Comparison of ENCODE assay signal across 1 cellular context in the genomic region with DNA sequence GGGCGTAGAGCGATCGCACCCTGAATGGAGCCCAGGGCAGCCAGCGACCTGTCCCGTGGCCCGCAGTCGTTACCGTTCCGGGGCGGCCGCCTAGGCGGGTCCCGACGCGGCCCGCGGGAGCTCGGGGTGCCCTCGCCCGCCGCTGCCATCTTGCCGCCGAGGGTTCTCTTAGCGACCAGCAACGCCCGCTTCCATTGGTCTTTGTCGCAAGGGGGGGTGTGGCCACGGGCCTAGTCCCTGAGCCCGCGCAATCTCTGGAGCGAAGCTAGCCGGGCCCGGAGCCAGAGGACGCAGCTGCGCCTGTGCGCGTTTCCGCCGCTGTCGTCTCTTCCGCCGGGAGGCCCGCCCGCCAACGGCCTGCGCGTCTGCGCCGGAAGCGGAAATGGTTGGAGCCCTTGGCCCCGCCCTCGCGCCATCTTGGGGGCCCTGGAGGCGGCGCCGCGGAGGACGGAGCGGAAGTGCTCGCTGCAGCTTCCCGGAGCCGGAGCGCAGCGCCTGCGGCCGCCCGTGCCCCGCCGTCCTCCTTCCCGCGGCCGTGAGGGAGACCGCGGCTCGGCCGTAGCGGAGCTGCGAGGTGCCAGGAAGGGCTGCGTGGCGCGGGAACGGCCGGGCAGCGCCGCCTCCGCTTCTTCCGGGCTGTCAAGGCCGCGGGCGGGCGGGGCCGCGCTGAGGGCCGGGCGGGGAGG.
A peak's percentile ranks its signal among the peaks of the same experiment; 100 is the strongest.
TF ChIP-seq lines count a peak whose summit lies in the region.

A gene (minus strand): TSS at position 170 of the 686 bp plus-strand sequence. CDS start 21 bp downstream, at position 149.
A gene with protein sequence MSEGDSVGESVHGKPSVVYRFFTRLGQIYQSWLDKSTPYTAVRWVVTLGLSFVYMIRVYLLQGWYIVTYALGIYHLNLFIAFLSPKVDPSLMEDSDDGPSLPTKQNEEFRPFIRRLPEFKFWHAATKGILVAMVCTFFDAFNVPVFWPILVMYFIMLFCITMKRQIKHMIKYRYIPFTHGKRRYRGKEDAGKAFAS (plus strand): TSS at position 457 of the 686 bp plus-strand sequence. CDS start 3,950 bp downstream, outside the sequence.

TF ChIP-seq in HepG2, 621 proteins besides CTCF, POLR2A, EP300 and RAD21 (continued from another document and continues in another):
- TF ChIP-seq RAD51 (IDR thresholded peaks at IDR 0.05; ENCODE audit: borderline replicate concordance) = no peak
- no peak for TF ChIP-seq RARA (CRISPR knock-in tag; IDR thresholded peaks at IDR 0.05)
- TF ChIP-seq, protein P1, sequence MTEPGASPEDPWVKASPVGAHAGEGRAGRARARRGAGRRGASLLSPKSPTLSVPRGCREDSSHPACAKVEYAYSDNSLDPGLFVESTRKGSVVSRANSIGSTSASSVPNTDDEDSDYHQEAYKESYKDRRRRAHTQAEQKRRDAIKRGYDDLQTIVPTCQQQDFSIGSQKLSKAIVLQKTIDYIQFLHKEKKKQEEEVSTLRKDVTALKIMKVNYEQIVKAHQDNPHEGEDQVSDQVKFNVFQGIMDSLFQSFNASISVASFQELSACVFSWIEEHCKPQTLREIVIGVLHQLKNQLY (CRISPR knock-in tag; IDR thresholded peaks at IDR 0.05) = no peak
- no peak for TF ChIP-seq ATAD3A (CRISPR knock-in tag; IDR thresholded peaks at IDR 0.05)
- no peak for TF ChIP-seq PHF5A (CRISPR knock-in tag; IDR thresholded peaks at IDR 0.05; ENCODE audit: low read depth, unreplicated experiment)
- TF ChIP-seq, protein P2, sequence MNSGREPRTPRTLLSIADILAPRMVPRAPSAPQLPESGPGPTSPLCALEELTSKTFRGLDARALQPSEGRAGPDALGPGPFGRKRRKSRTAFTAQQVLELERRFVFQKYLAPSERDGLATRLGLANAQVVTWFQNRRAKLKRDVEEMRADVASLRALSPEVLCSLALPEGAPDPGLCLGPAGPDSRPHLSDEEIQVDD (CRISPR knock-in tag; IDR thresholded peaks at IDR 0.05; ENCODE audit: borderline replicate concordance) = no peak; the same call in 1 of the 2 replicates
- TF ChIP-seq, protein P3, sequence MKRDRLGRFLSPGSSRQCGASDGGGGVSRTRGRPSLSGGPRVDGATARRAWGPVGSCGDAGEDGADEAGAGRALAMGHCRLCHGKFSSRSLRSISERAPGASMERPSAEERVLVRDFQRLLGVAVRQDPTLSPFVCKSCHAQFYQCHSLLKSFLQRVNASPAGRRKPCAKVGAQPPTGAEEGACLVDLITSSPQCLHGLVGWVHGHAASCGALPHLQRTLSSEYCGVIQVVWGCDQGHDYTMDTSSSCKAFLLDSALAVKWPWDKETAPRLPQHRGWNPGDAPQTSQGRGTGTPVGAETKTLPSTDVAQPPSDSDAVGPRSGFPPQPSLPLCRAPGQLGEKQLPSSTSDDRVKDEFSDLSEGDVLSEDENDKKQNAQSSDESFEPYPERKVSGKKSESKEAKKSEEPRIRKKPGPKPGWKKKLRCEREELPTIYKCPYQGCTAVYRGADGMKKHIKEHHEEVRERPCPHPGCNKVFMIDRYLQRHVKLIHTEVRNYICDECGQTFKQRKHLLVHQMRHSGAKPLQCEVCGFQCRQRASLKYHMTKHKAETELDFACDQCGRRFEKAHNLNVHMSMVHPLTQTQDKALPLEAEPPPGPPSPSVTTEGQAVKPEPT (CRISPR knock-in tag; IDR thresholded peaks at IDR 0.05; ENCODE audit: low read depth) = no peak
- no peak for TF ChIP-seq ARHGAP35 (CRISPR knock-in tag; IDR thresholded peaks at IDR 0.05; ENCODE audit: borderline replicate concordance)
- no peak for TF ChIP-seq ZNF562 (CRISPR knock-in tag; IDR thresholded peaks at IDR 0.05; ENCODE audit: borderline replicate concordance)
- TF ChIP-seq ZNF772 (CRISPR knock-in tag; IDR thresholded peaks at IDR 0.05) = no peak
- no peak for TF ChIP-seq ZNF577 (CRISPR knock-in tag; IDR thresholded peaks at IDR 0.05; ENCODE audit: borderline replicate concordance, low read depth)
- TF ChIP-seq AGO1 (IDR thresholded peaks at IDR 0.05; ENCODE audit: low read depth, low read length, poor library complexity, severe bottlenecking) = no peak
- TF ChIP-seq U2AF2 (IDR thresholded peaks at IDR 0.05; ENCODE audit: low read depth, low read length) = no peak
- no peak; the same call in 1 of the 2 replicates for TF ChIP-seq MIER2 (CRISPR knock-in tag; IDR thresholded peaks at IDR 0.05)
- TF ChIP-seq, protein P4, sequence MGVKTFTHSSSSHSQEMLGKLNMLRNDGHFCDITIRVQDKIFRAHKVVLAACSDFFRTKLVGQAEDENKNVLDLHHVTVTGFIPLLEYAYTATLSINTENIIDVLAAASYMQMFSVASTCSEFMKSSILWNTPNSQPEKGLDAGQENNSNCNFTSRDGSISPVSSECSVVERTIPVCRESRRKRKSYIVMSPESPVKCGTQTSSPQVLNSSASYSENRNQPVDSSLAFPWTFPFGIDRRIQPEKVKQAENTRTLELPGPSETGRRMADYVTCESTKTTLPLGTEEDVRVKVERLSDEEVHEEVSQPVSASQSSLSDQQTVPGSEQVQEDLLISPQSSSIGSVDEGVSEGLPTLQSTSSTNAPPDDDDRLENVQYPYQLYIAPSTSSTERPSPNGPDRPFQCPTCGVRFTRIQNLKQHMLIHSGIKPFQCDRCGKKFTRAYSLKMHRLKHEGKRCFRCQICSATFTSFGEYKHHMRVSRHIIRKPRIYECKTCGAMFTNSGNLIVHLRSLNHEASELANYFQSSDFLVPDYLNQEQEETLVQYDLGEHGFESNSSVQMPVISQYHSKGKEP (CRISPR knock-in tag; IDR thresholded peaks at IDR 0.05) = no peak
- TF ChIP-seq EED (CRISPR knock-in tag; IDR thresholded peaks at IDR 0.05) = no peak; the same call in 1 of the 2 replicates
- TF ChIP-seq, protein P5, sequence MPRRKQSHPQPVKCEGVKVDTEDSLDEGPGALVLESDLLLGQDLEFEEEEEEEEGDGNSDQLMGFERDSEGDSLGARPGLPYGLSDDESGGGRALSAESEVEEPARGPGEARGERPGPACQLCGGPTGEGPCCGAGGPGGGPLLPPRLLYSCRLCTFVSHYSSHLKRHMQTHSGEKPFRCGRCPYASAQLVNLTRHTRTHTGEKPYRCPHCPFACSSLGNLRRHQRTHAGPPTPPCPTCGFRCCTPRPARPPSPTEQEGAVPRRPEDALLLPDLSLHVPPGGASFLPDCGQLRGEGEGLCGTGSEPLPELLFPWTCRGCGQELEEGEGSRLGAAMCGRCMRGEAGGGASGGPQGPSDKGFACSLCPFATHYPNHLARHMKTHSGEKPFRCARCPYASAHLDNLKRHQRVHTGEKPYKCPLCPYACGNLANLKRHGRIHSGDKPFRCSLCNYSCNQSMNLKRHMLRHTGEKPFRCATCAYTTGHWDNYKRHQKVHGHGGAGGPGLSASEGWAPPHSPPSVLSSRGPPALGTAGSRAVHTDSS (CRISPR knock-in tag; conservative IDR thresholded peaks at IDR 0.05) = no peak
- no peak for TF ChIP-seq GTF2F1 (IDR thresholded peaks at IDR 0.05; ENCODE audit: low read length)
- no peak for TF ChIP-seq ZNF792 (CRISPR knock-in tag; IDR thresholded peaks at IDR 0.05)
- no peak for TF ChIP-seq KAT2B (IDR thresholded peaks at IDR 0.05; ENCODE audit: borderline replicate concordance, low read depth, low read length)
- no peak for TF ChIP-seq SYNCRIP (IDR thresholded peaks at IDR 0.05; ENCODE audit: insufficient read depth, low read depth, low read length)
- TF ChIP-seq SCMH1 (CRISPR knock-in tag; IDR thresholded peaks at IDR 0.05; ENCODE audit: borderline replicate concordance) = no peak
- no peak for TF ChIP-seq ZNF3 (CRISPR knock-in tag; IDR thresholded peaks at IDR 0.05)
- TF ChIP-seq, protein P6, sequence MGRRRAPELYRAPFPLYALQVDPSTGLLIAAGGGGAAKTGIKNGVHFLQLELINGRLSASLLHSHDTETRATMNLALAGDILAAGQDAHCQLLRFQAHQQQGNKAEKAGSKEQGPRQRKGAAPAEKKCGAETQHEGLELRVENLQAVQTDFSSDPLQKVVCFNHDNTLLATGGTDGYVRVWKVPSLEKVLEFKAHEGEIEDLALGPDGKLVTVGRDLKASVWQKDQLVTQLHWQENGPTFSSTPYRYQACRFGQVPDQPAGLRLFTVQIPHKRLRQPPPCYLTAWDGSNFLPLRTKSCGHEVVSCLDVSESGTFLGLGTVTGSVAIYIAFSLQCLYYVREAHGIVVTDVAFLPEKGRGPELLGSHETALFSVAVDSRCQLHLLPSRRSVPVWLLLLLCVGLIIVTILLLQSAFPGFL (CRISPR knock-in tag; IDR thresholded peaks at IDR 0.05) = no peak
- peak; percentile 91 for TF ChIP-seq SP2 (CRISPR knock-in tag; IDR thresholded peaks at IDR 0.05)
- TF ChIP-seq, protein P7, sequence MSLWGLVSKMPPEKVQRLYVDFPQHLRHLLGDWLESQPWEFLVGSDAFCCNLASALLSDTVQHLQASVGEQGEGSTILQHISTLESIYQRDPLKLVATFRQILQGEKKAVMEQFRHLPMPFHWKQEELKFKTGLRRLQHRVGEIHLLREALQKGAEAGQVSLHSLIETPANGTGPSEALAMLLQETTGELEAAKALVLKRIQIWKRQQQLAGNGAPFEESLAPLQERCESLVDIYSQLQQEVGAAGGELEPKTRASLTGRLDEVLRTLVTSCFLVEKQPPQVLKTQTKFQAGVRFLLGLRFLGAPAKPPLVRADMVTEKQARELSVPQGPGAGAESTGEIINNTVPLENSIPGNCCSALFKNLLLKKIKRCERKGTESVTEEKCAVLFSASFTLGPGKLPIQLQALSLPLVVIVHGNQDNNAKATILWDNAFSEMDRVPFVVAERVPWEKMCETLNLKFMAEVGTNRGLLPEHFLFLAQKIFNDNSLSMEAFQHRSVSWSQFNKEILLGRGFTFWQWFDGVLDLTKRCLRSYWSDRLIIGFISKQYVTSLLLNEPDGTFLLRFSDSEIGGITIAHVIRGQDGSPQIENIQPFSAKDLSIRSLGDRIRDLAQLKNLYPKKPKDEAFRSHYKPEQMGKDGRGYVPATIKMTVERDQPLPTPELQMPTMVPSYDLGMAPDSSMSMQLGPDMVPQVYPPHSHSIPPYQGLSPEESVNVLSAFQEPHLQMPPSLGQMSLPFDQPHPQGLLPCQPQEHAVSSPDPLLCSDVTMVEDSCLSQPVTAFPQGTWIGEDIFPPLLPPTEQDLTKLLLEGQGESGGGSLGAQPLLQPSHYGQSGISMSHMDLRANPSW (CRISPR knock-in tag; IDR thresholded peaks at IDR 0.05; ENCODE audit: borderline replicate concordance) = peak; percentile 38; the same call in 1 of the 2 replicates
- peak; percentile 94 for TF ChIP-seq ZFX (CRISPR knock-in tag; IDR thresholded peaks at IDR 0.05; ENCODE audit: low read depth)
- TF ChIP-seq ZNF274 (CRISPR knock-in tag; IDR thresholded peaks at IDR 0.05) = peak; percentile 53; the same call in 1 of the 2 replicates
- TF ChIP-seq MAZ (IDR thresholded peaks at IDR 0.05; ENCODE audit: borderline replicate concordance, low read depth, low read length) = peak; percentile 84; the same call in 1 of the 2 replicates
- peak; percentile 85 for TF ChIP-seq MAZ (CRISPR knock-in tag; IDR thresholded peaks at IDR 0.05; ENCODE audit: low read depth)
- no peak for TF ChIP-seq PLRG1 (conservative IDR thresholded peaks at IDR 0.05)
- no peak for TF ChIP-seq CHCHD3 (CRISPR knock-in tag; IDR thresholded peaks at IDR 0.05)
- TF ChIP-seq ZNF180 (CRISPR knock-in tag; IDR thresholded peaks at IDR 0.05; ENCODE audit: borderline replicate concordance, low read depth) = no peak
- TF ChIP-seq, protein P8, sequence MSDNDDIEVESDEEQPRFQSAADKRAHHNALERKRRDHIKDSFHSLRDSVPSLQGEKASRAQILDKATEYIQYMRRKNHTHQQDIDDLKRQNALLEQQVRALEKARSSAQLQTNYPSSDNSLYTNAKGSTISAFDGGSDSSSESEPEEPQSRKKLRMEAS (IDR thresholded peaks at IDR 0.05) = peak; percentile 42; the same call in 1 of the 2 replicates
- TF ChIP-seq, protein P9, sequence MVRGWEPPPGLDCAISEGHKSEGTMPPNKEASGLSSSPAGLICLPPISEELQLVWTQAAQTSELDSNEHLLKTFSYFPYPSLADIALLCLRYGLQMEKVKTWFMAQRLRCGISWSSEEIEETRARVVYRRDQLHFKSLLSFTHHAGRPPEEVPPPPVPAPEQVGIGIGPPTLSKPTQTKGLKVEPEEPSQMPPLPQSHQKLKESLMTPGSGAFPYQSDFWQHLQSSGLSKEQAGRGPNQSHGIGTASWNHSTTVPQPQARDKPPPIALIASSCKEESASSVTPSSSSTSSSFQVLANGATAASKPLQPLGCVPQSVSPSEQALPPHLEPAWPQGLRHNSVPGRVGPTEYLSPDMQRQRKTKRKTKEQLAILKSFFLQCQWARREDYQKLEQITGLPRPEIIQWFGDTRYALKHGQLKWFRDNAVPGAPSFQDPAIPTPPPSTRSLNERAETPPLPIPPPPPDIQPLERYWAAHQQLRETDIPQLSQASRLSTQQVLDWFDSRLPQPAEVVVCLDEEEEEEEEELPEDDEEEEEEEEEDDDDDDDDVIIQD (CRISPR knock-in tag; IDR thresholded peaks at IDR 0.05; ENCODE audit: low read depth) = no peak
- TF ChIP-seq ISX (CRISPR knock-in tag; conservative IDR thresholded peaks at IDR 0.05) = 0 out of 2 replicates have a peak, but pooled peaks have one; percentile 17
- peak; percentile 62; the same call in 1 of the 2 replicates for TF ChIP-seq MYC (CRISPR knock-in tag; IDR thresholded peaks at IDR 0.05; ENCODE audit: borderline replicate concordance)
- TF ChIP-seq ZNF713 (CRISPR knock-in tag; IDR thresholded peaks at IDR 0.05) = no peak
- no peak for TF ChIP-seq MAFG (CRISPR knock-in tag; IDR thresholded peaks at IDR 0.05)
- peak; percentile 70; the same call in 1 of the 2 replicates for TF ChIP-seq NAIF1 (CRISPR knock-in tag; IDR thresholded peaks at IDR 0.05; ENCODE audit: borderline replicate concordance)
- TF ChIP-seq ZNF549 (CRISPR knock-in tag; IDR thresholded peaks at IDR 0.05) = no peak
- TF ChIP-seq, protein P10, sequence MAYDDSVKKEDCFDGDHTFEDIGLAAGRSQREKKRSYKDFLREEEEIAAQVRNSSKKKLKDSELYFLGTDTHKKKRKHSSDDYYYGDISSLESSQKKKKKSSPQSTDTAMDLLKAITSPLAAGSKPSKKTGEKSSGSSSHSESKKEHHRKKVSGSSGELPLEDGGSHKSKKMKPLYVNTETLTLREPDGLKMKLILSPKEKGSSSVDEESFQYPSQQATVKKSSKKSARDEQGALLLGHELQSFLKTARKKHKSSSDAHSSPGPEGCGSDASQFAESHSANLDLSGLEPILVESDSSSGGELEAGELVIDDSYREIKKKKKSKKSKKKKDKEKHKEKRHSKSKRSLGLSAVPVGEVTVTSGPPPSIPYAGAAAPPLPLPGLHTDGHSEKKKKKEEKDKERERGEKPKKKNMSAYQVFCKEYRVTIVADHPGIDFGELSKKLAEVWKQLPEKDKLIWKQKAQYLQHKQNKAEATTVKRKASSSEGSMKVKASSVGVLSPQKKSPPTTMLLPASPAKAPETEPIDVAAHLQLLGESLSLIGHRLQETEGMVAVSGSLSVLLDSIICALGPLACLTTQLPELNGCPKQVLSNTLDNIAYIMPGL (CRISPR knock-in tag; IDR thresholded peaks at IDR 0.05; ENCODE audit: borderline replicate concordance in 1 of 2, low read depth in 1 of 2) = peak in 1 of 2 experiments; percentile 56; a peak in 2 of 4 replicates
- no peak for TF ChIP-seq ZNF343 (CRISPR knock-in tag; IDR thresholded peaks at IDR 0.05)
- TF ChIP-seq SIX4 (CRISPR knock-in tag; IDR thresholded peaks at IDR 0.05) = no peak
- TF ChIP-seq, protein P11, sequence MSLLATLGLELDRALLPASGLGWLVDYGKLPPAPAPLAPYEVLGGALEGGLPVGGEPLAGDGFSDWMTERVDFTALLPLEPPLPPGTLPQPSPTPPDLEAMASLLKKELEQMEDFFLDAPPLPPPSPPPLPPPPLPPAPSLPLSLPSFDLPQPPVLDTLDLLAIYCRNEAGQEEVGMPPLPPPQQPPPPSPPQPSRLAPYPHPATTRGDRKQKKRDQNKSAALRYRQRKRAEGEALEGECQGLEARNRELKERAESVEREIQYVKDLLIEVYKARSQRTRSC (CRISPR knock-in tag; IDR thresholded peaks at IDR 0.05; ENCODE audit: low read depth) = no peak
- peak; percentile 97 for TF ChIP-seq HOXA3 (CRISPR knock-in tag; IDR thresholded peaks at IDR 0.05)
- no peak for TF ChIP-seq ZNF879 (CRISPR knock-in tag; IDR thresholded peaks at IDR 0.05)
- TF ChIP-seq ZNF776 (CRISPR knock-in tag; IDR thresholded peaks at IDR 0.05) = peak; percentile 48; the same call in 1 of the 2 replicates
- no peak for TF ChIP-seq FOXP1 (IDR thresholded peaks at IDR 0.05)
- TF ChIP-seq FOXP1 (CRISPR knock-in tag; IDR thresholded peaks at IDR 0.05) = no peak
- TF ChIP-seq MTF1 (CRISPR knock-in tag; IDR thresholded peaks at IDR 0.05) = no peak
